Comparison of ENCODE assay signal across 8 cellular contexts in genomic region chr19:49145485-49146407, GRCh38. TPM values are rescaled to one million over a fixed set of nuclear protein-coding genes. Genes with fewer than 3 reads are reported as not detected.
DNase-seq lines count a peak whose midpoint lies in the region; ATAC-seq lines count a peak whose summit lies in the region.

No MANE protein-coding gene starts in this region.

- CTCF ChIA-PET in activated CD8-positive, alpha-beta T cell treated with anti-CD3 and anti-CD28 coated beads, Interleukin-2, amount 10 ng/mL, durations not matched to agents 7 days and 5 days (lab: Charles Lee): interaction anchor here (0.7 to 5.4 kb wide), 16 partner anchors 12 to 153 kb away, joined by 3 to 59 read pairs (median 6); partner anchors contain the start of genes GYS1, LIN7B and RUVBL2

- POLR2A ChIA-PET in activated CD8-positive, alpha-beta T cell treated with anti-CD3 and anti-CD28 coated beads, Interleukin-2, amount 10 ng/mL, durations not matched to agents 7 days and 5 days (lab: Charles Lee): interaction anchor here (0.8 to 1.0 kb wide), 2 partner anchors 48 to 225 kb away, joined by 3 to 5 read pairs; no protein-coding TSS in a partner anchor

- no peaks in the 10 kb centered on the region for H3K36me3 ChIP-seq in mesenchymal stem cell (ENCODE audit: control insufficient read depth in 1 of 2, insufficient read depth in 2 of 2, low read depth in 1 of 2, low read length in 2 of 2)

- 13% methylated on average over 27 of the region's 31 CpGs for WGBS in mesenchymal stem cell

- no peak overlapping the region for H3K23ac ChIP-seq in mesenchymal stem cell (ENCODE audit: low read length in 2 of 2)

- peak overlapping the region; percentile 62 for H3K9ac ChIP-seq in mesenchymal stem cell (ENCODE audit: low read length)

- peaks cover 4 to 13% of the 10 kb centered on the region in 2 experiments for H3K27me3 ChIP-seq in mesenchymal stem cell (ENCODE audit: control insufficient read depth in 1 of 2, insufficient read depth in 1 of 2, low read length in 2 of 2)

- peaks cover 33% of the 10 kb centered on the region for H3K4me1 ChIP-seq in mesenchymal stem cell (ENCODE audit: control insufficient read depth, insufficient read depth, low read depth, low read length)

- no peak overlapping the region for H2BK15ac ChIP-seq in mesenchymal stem cell (ENCODE audit: low read depth, poor library complexity, severe bottlenecking)

- H4K8ac ChIP-seq in mesenchymal stem cell (ENCODE audit: low read length): no peak overlapping the region

- H3K18ac ChIP-seq in mesenchymal stem cell (ENCODE audit: low read depth in 1 of 2, low read length in 2 of 2): no peak overlapping the region

- peaks cover 35% of the 10 kb centered on the region for H3K4me1 Mint-ChIP-seq in activated CD8-positive, alpha-beta T cell treated with anti-CD3 and anti-CD28 coated beads, Interleukin-2, amount 10 ng/mL, durations not matched to agents 7 days and 5 days (ENCODE audit: low read depth)
- peaks cover 33 to 35% of the 10 kb centered on the region in 2 donors for H3K4me1 Mint-ChIP-seq in effector memory CD8-positive, alpha-beta T cell (ENCODE audit: low read depth in 2 of 2)

- H2BK120ac ChIP-seq in mesenchymal stem cell (ENCODE audit: low read depth, low read length): no peak overlapping the region

- no peak overlapping the region for H4K91ac ChIP-seq in mesenchymal stem cell (ENCODE audit: low read length)

- H3K9me3 Mint-ChIP-seq in activated CD8-positive, alpha-beta T cell treated with anti-CD3 and anti-CD28 coated beads, Interleukin-2, amount 10 ng/mL, durations not matched to agents 7 days and 5 days (ENCODE audit: insufficient read depth): no peaks in the 10 kb centered on the region
- H3K9me3 Mint-ChIP-seq in effector memory CD8-positive, alpha-beta T cell: no peaks in the 10 kb centered on the region

- peak; percentile 46 for ATAC-seq in activated CD8-positive, alpha-beta T cell treated with anti-CD3 and anti-CD28 coated beads, Interleukin-2, amount 10 ng/mL, durations not matched to agents 7 days and 5 days
- peak; percentile 61 for ATAC-seq in effector memory CD8-positive, alpha-beta T cell (replicated peaks)
- ATAC-seq in HG03469 (IDR thresholded peaks at IDR 0.05; ENCODE audit: unreplicated experiment): no peak

- H3K79me1 ChIP-seq in mesenchymal stem cell (replicated peaks; ENCODE audit: low read length, poor library complexity, severe bottlenecking): no peaks in the 10 kb centered on the region

- H3K36me3 Mint-ChIP-seq in activated CD8-positive, alpha-beta T cell treated with anti-CD3 and anti-CD28 coated beads, Interleukin-2, amount 10 ng/mL, durations not matched to agents 7 days and 5 days (ENCODE audit: low read depth): no peaks in the 10 kb centered on the region
- peaks cover 10% of the 10 kb centered on the region for H3K36me3 Mint-ChIP-seq in effector memory CD8-positive, alpha-beta T cell (ENCODE audit: insufficient read depth)

- peak overlapping the region; percentile 12 for H3K4me3 Mint-ChIP-seq in activated CD8-positive, alpha-beta T cell treated with anti-CD3 and anti-CD28 coated beads, Interleukin-2, amount 10 ng/mL, durations not matched to agents 7 days and 5 days
- no peak overlapping the region for H3K4me3 Mint-ChIP-seq in effector memory CD8-positive, alpha-beta T cell

- H3K27me3 Mint-ChIP-seq in activated CD8-positive, alpha-beta T cell treated with anti-CD3 and anti-CD28 coated beads, Interleukin-2, amount 10 ng/mL, durations not matched to agents 7 days and 5 days (ENCODE audit: low read depth): peaks cover 42% of the 10 kb centered on the region
- peaks cover 67 to 75% of the 10 kb centered on the region in 2 donors for H3K27me3 Mint-ChIP-seq in effector memory CD8-positive, alpha-beta T cell

- no peak overlapping the region for H2BK12ac ChIP-seq in mesenchymal stem cell (ENCODE audit: low read length in 2 of 2)

- no peak overlapping the region for H2BK5ac ChIP-seq in mesenchymal stem cell (ENCODE audit: low read depth, low read length, poor library complexity, severe bottlenecking)

- H3K27ac Mint-ChIP-seq in activated CD8-positive, alpha-beta T cell treated with anti-CD3 and anti-CD28 coated beads, Interleukin-2, amount 10 ng/mL, durations not matched to agents 7 days and 5 days: no peak overlapping the region
- H3K27ac Mint-ChIP-seq in effector memory CD8-positive, alpha-beta T cell: no peak overlapping the region

- H2AFZ ChIP-seq in mesenchymal stem cell (ENCODE audit: low read depth, low read length): no peak overlapping the region

- no peak overlapping the region for H3K4ac ChIP-seq in mesenchymal stem cell (ENCODE audit: low read depth in 1 of 2, low read length in 2 of 2)

- H3K4me3 ChIP-seq in mesenchymal stem cell (ENCODE audit: insufficient read depth in 1 of 2, low read depth in 1 of 2, low read length in 2 of 2): peak overlapping the region in 1 of 2 experiments; percentile 75

- no peak overlapping the region for H3K27ac ChIP-seq in mesenchymal stem cell (ENCODE audit: low read length, poor library complexity, severe bottlenecking)

- H3K9me3 ChIP-seq in mesenchymal stem cell (ENCODE audit: control insufficient read depth, low read length): no peaks in the 10 kb centered on the region

- no peak overlapping the region for H2AK5ac ChIP-seq in mesenchymal stem cell (ENCODE audit: low read length, severe bottlenecking)

- peak; percentile 35 to 38 for DNase-seq in NCI-H187 (lab: John Stamatoyannopoulos, UW)
- DNase-seq in NCI-H187 treated with DMSO at 0.1 percent for 48 hours (lab: John Stamatoyannopoulos, UW): no peak
- DNase-seq in NCI-H226: peak; percentile 47
- DNase-seq in activated CD8-positive, alpha-beta T cell treated with anti-CD3 and anti-CD28 coated beads, Interleukin-2, amount 10 ng/mL, durations not matched to agents 7 days and 5 days: peak; percentile 80
- DNase-seq in effector memory CD8-positive, alpha-beta T cell: peak; percentile 72 to 75 (median 73)
- peak; percentile 83 for DNase-seq in mesenchymal stem cell
- peak; percentile 61 for DNase-seq in stimulated activated CD8-positive, alpha-beta memory T cell treated with anti-CD3 and anti-CD28 coated beads, Interleukin-15, amount 100 ng/mL, for 1 hour (ENCODE audit: low read depth)

- H3K4me2 ChIP-seq in mesenchymal stem cell (ENCODE audit: low read length, poor library complexity, severe bottlenecking): peak overlapping the region; percentile 4

- H3K14ac ChIP-seq in mesenchymal stem cell (ENCODE audit: low read length in 2 of 2): no peak overlapping the region

RNA-seq across cellular contexts. Expression of gene HRC, which starts 9.4 kb away (rescaled TPM):
- total RNA-seq in activated CD8-positive, alpha-beta T cell treated with anti-CD3 and anti-CD28 coated beads, Interleukin-2, amount 10 ng/mL, durations not matched to agents 7 days and 5 days: not detected
- polyA plus RNA-seq in mesenchymal stem cell (2013, experiment 1 of 2): not detected
- polyA plus RNA-seq in mesenchymal stem cell (2013, experiment 2 of 2): not detected

RNA-seq across cellular contexts. Expression of gene TRPM4, which starts 11.8 kb away (rescaled TPM):
- not detected for total RNA-seq in activated CD8-positive, alpha-beta T cell treated with anti-CD3 and anti-CD28 coated beads, Interleukin-2, amount 10 ng/mL, durations not matched to agents 7 days and 5 days
- polyA plus RNA-seq in mesenchymal stem cell (2013, experiment 1 of 2): 30.1 TPM
- polyA plus RNA-seq in mesenchymal stem cell (2013, experiment 2 of 2): 30.7 TPM

RNA-seq across cellular contexts. Expression of gene PPFIA3, which starts 26.4 kb away (rescaled TPM):
- total RNA-seq in activated CD8-positive, alpha-beta T cell treated with anti-CD3 and anti-CD28 coated beads, Interleukin-2, amount 10 ng/mL, durations not matched to agents 7 days and 5 days: 1 to 10 TPM; 1.8 to 2.2 TPM
- 4.4 TPM for polyA plus RNA-seq in mesenchymal stem cell (2013, experiment 1 of 2)
- polyA plus RNA-seq in mesenchymal stem cell (2013, experiment 2 of 2): 4.5 TPM

RNA-seq across cellular contexts. Expression of gene C19orf73, which starts 26.8 kb away (rescaled TPM):
- total RNA-seq in activated CD8-positive, alpha-beta T cell treated with anti-CD3 and anti-CD28 coated beads, Interleukin-2, amount 10 ng/mL, durations not matched to agents 7 days and 5 days: 1 to 10 TPM in 1 of 2 experiments, under 1 TPM in 1; 0.92 to 1.0 TPM
- polyA plus RNA-seq in mesenchymal stem cell (2013, experiment 1 of 2): 0.79 TPM
- polyA plus RNA-seq in mesenchymal stem cell (2013, experiment 2 of 2): 0.79 TPM

RNA-seq across cellular contexts. Expression of gene LIN7B, which starts 31.6 kb away (rescaled TPM):
- total RNA-seq in activated CD8-positive, alpha-beta T cell treated with anti-CD3 and anti-CD28 coated beads, Interleukin-2, amount 10 ng/mL, durations not matched to agents 7 days and 5 days: 1 to 10 TPM; 3.7 to 6.3 TPM
- polyA plus RNA-seq in mesenchymal stem cell (2013, experiment 1 of 2): 5.4 TPM
- polyA plus RNA-seq in mesenchymal stem cell (2013, experiment 2 of 2): 5.1 TPM
